ENCODE assay signal across 20 cellular contexts in the genomic region with DNA sequence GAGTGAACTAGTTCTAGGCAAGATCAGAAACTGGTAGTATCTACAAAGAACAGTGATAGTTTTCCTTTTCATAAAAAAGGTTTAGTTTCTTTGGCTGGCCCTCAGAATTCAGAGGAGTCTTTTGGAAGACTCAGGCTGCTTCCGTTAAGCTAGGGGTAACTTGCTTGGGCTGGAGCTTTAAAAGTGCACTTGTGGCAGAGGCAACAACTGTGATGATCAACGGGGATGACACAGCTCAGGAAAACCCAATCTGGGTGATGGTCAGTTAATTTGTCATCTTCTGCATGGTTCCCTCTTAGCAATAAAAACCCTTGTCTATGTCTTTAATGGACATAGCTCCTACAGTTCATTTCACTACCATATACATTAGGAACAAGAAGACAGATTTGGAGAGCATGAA. TPM values are rescaled to one million over a fixed set of nuclear protein-coding genes. Genes with fewer than 3 reads are reported as not detected.
DNase-seq lines count a peak whose midpoint lies in the region; ATAC-seq, FAIRE-seq and TF ChIP-seq lines count a peak whose summit lies in the region.
"Had no signal": no experiment of that assay in that cellular context is flagged by ENCODE, and none has a peak within 500 bp of the region (broad histone marks: within the 10 kb centered on the region; RNA-seq: fewer than 3 reads in every experiment).

No MANE protein-coding gene starts in this region.

- no peak for ATAC-seq in left cardiac atrium
- ATAC-seq: esophagus mucosa had no signal

- H3K27me3 ChIP-seq in left ventricle myocardium inferior (ENCODE audit: low read depth) = no peaks in the 10 kb centered on the region
- H3K27me3 ChIP-seq in layer of hippocampus (ENCODE audit: control insufficient read depth, insufficient read depth, low read length) = no peaks in the 10 kb centered on the region
- H3K27me3 ChIP-seq in thyroid gland = no peaks in the 10 kb centered on the region
- H3K27me3 ChIP-seq: ascending aorta, tibial nerve had no signal

- H3K27ac ChIP-seq in left ventricle myocardium inferior (replicated peaks) = peak overlapping the region; percentile 78
- peak overlapping the region; percentile 57 for H3K27ac ChIP-seq in angular gyrus (ENCODE audit: low read depth, low read length)
- peak overlapping the region; percentile 30 for H3K27ac ChIP-seq in layer of hippocampus (ENCODE audit: low read depth, low read length)
- peak overlapping the region; percentile 66 to 90 (median 71) for H3K27ac ChIP-seq in thyroid gland
- no peak overlapping the region for H3K27ac ChIP-seq in kidney (ENCODE audit: low read depth in 2 of 2, low read length in 2 of 2)

- TF ChIP-seq CTCF in left ventricle myocardium inferior (IDR thresholded peaks at IDR 0.05; ENCODE audit: borderline replicate concordance) (no peak), thyroid gland (IDR thresholded peaks at IDR 0.05) (no peak), kidney (IDR thresholded peaks at IDR 0.05; ENCODE audit: borderline replicate concordance, extremely low read depth, insufficient read depth) (no peak)

- peaks cover 72% of the 10 kb centered on the region for H3K4me1 ChIP-seq in left ventricle myocardium inferior
- H3K4me1 ChIP-seq in thyroid gland = peaks cover 49 to 60% of the 10 kb centered on the region in 2 donors
- peaks cover 23 to 32% of the 10 kb centered on the region in 2 donors for H3K4me1 ChIP-seq in kidney (ENCODE audit: control insufficient read depth in 1 of 2, insufficient read depth in 1 of 2, low read depth in 1 of 2, low read length in 2 of 2)

- no peaks in the 10 kb centered on the region for H3K9me3 ChIP-seq in left ventricle myocardium inferior (replicated peaks)
- H3K9me3 ChIP-seq in thyroid gland = no peaks in the 10 kb centered on the region
- H3K9me3 ChIP-seq in kidney (ENCODE audit: control insufficient read depth in 1 of 2, low read length in 2 of 2) = no peaks in the 10 kb centered on the region
- H3K9me3 ChIP-seq: ascending aorta, tibial nerve had no signal

- DNase-seq in left ventricle myocardium inferior = no peak
- DNase-seq in left cardiac atrium = no peak
- DNase-seq in thyroid gland = no peak
- DNase-seq in ACHN = no peak
- no peak for DNase-seq in kidney
- DNase-seq in D341Med (ENCODE audit: low spot score) = no peak
- DNase-seq: activated CD4-positive, alpha-beta T cell treated with anti-CD3 and anti-CD28 coated beads, Interleukin-2, amount 10 ng/mL, durations not matched to agents 24 days and 14 days; activated CD8-positive, alpha-beta memory T cell treated with anti-CD3 and anti-CD28 coated beads, Interleukin-2, amount 50 U/mL, for 4 hours; CD8-positive, alpha-beta T cell; NCI-H1436 treated with DMSO at 0.1 percent for 48 hours; NCI-H2171 treated with DMSO at 0.1 percent for 48 hours; NCI-H748 treated with DMSO at 0.1 percent for 48 hours; nephron progenitor cell; stimulated activated CD4-positive, alpha-beta T cell treated with anti-CD3 and anti-CD28 coated beads, Interleukin-12 subunit alpha, Interleukin-12 subunit beta, amount 100 ng/mL, for 4 hours had no signal

- in situ Hi-C loops in ACHN (cut with HindIII; ENCODE audit: low pct_ligation_motif_present, low pct_unique_long_range_greater_than_20kb, low sequenced_read_pairs) = no loop called here

- FAIRE-seq in kidney (lab: Jason Lieb, UNC) = no peak

- no peak for TF ChIP-seq POLR2A in thyroid gland (IDR thresholded peaks at IDR 0.05)

- no peak overlapping the region for H3K9ac ChIP-seq in kidney (ENCODE audit: low read length in 2 of 2)

- H3K36me3 ChIP-seq in left ventricle myocardium inferior = no peaks in the 10 kb centered on the region
- H3K36me3 ChIP-seq in thyroid gland = no peaks in the 10 kb centered on the region
- no peaks in the 10 kb centered on the region for H3K36me3 ChIP-seq in kidney (ENCODE audit: control insufficient read depth in 1 of 2, insufficient read depth in 2 of 2, low read length in 2 of 2)
- H3K36me3 ChIP-seq: ascending aorta, tibial nerve had no signal

- H3K4me3 ChIP-seq in left ventricle myocardium inferior = no peak overlapping the region
- H3K4me3 ChIP-seq in thyroid gland (replicated peaks in 1 of 3) = no peak overlapping the region
- H3K4me3 ChIP-seq in kidney (ENCODE audit: low read length in 2 of 2) = no peak overlapping the region
- H3K4me3 ChIP-seq: ascending aorta, GM23338, tibial nerve had no signal

- intact Hi-C loops in left ventricle myocardium inferior (cut with micrococcal nuclease) (no loop called here), left cardiac atrium (cut with DNase I) (loop anchor here in 1 of 2 donors (5.0 kb wide), 1 partner anchor 45 kb away; a partner anchor contains a TSS), thyroid gland (cut with DNase I) (no loop called here), kidney (cut with DNase I) (no loop called here)

- WGBS in thyroid gland, 2 donors = 43 to 58% methylated on average over 2 of the region's 2 CpGs

RNA-seq across cellular contexts. Expression of a gene that starts 46.8 kb away (rescaled TPM):
- total RNA-seq in left ventricle myocardium inferior = 18.6 TPM
- 10 to 100 TPM; 22.4 to 24.4 TPM for total RNA-seq in left cardiac atrium
- total RNA-seq in thyroid gland = 10 to 100 TPM; 80.8 to 98.9 (median 90.7) TPM
- total RNA-seq in kidney = 100 TPM
- polyA plus RNA-seq in kidney (ENCODE audit: insufficient read depth, low read depth, low replicate concordance) = 13.6 TPM

Comparison
In these comparisons a context has a peak if more than half of its experiments do, and no peak if none do; other contexts are left out.
1. H3K27ac ChIP-seq: peak in left ventricle myocardium inferior (single experiment), angular gyrus (single experiment), layer of hippocampus (single experiment) and thyroid gland (3 of 3); none in kidney (0 of 2).